Comparison of ENCODE assay signal across 10 cellular contexts in genomic region chr10:81920213-81920829, GRCh38. TPM values are rescaled to one million over a fixed set of nuclear protein-coding genes. Genes with fewer than 3 reads are reported as not detected.
DNase-seq lines count a peak whose midpoint lies in the region; ATAC-seq, FAIRE-seq and TF ChIP-seq lines count a peak whose summit lies in the region.
"Had no signal": no experiment of that assay in that cellular context is flagged by ENCODE, and none has a peak within 500 bp of the region (broad histone marks: within the 10 kb centered on the region; RNA-seq: fewer than 3 reads in every experiment).

No MANE protein-coding gene starts in this region.

- no peaks in the 10 kb centered on the region for H3K4me1 Mint-ChIP-seq in naive thymus-derived CD8-positive, alpha-beta T cell

- H3K27me3 Mint-ChIP-seq in naive thymus-derived CD8-positive, alpha-beta T cell = peaks cover 0 to 11% (median 0%) of the 10 kb centered on the region in 5 donors
- H3K27me3 Mint-ChIP-seq: activated CD4-positive, alpha-beta memory T cell treated with anti-CD3 and anti-CD28 coated beads for 36 hours had no signal

- ATAC-seq in GM18867 (IDR thresholded peaks at IDR 0.05; ENCODE audit: unreplicated experiment) (peak; percentile 72), foreskin keratinocyte (no peak), HG03442 (IDR thresholded peaks at IDR 0.05; ENCODE audit: unreplicated experiment) (no peak), HG02852 (IDR thresholded peaks at IDR 0.05; ENCODE audit: unreplicated experiment) (no peak)
- no peak for ATAC-seq in naive thymus-derived CD8-positive, alpha-beta T cell

- no peak for FAIRE-seq in D721Med (lab: Jason Lieb, UNC)

- POLR2A ChIA-PET in naive thymus-derived CD8-positive, alpha-beta T cell (lab: Charles Lee) = no interaction called here

- H3K4me1 ChIP-seq in foreskin keratinocyte = no peaks in the 10 kb centered on the region

- H3K27me3 ChIP-seq in foreskin keratinocyte = no peaks in the 10 kb centered on the region
- H3K27me3 ChIP-seq: dorsolateral prefrontal cortex had no signal

- no peaks in the 10 kb centered on the region for H3K36me3 Mint-ChIP-seq in naive thymus-derived CD8-positive, alpha-beta T cell
- H3K36me3 Mint-ChIP-seq: activated CD4-positive, alpha-beta memory T cell treated with anti-CD3 and anti-CD28 coated beads for 36 hours had no signal

- H3K9me3 Mint-ChIP-seq in naive thymus-derived CD8-positive, alpha-beta T cell = no peaks in the 10 kb centered on the region

- no peak for DNase-seq in D721Med (ENCODE audit: insufficient read length, low spot score)
- DNase-seq in NCI-H69 (lab: John Stamatoyannopoulos, UW) = peak; percentile 1
- DNase-seq in foreskin keratinocyte = no peak
- no peak for DNase-seq in naive thymus-derived CD8-positive, alpha-beta T cell
- DNase-seq in AG20443 (ENCODE audit: low spot score) = no peak
- DNase-seq: activated CD4-positive, alpha-beta memory T cell treated with anti-CD3 and anti-CD28 coated beads for 36 hours; dorsolateral prefrontal cortex had no signal

- no peak overlapping the region for H3K27ac ChIP-seq in foreskin keratinocyte
- H3K27ac ChIP-seq: dorsolateral prefrontal cortex had no signal

- no peak overlapping the region for H3K27ac Mint-ChIP-seq in naive thymus-derived CD8-positive, alpha-beta T cell
- H3K27ac Mint-ChIP-seq: activated CD4-positive, alpha-beta memory T cell treated with anti-CD3 and anti-CD28 coated beads for 36 hours had no signal

- TF ChIP-seq CTCF in D721Med (IDR thresholded peaks at IDR 0.05; ENCODE audit: insufficient read depth, missing control alignments) (peak; percentile 37), foreskin keratinocyte (conservative IDR thresholded peaks at IDR 0.05) (peak; percentile 34)

- H3K4me3 Mint-ChIP-seq in naive thymus-derived CD8-positive, alpha-beta T cell = no peak overlapping the region
- H3K4me3 Mint-ChIP-seq: activated CD4-positive, alpha-beta memory T cell treated with anti-CD3 and anti-CD28 coated beads for 36 hours had no signal

RNA-seq across cellular contexts. Expression of gene NRG3, which starts 45.3 kb away (rescaled TPM):
- not detected in 2 replicates for total RNA-seq in foreskin keratinocyte
- not detected in 2 replicates for polyA plus RNA-seq in foreskin keratinocyte
- total RNA-seq in naive thymus-derived CD8-positive, alpha-beta T cell = not detected
- polyA plus RNA-seq in naive thymus-derived CD8-positive, alpha-beta T cell = not detected
- total RNA-seq: activated CD4-positive, alpha-beta memory T cell treated with anti-CD3 and anti-CD28 coated beads for 36 hours had no signal
